In genomic region chr1:6126028-6126427, GRCh38 we compare ENCODE assay signal across 1 cellular context.
TF ChIP-seq lines count a peak whose summit lies in the region.

No MANE protein-coding gene starts in this region.

TF ChIP-seq in K562, 482 proteins besides CTCF, POLR2A, EP300 and RAD21:
- no peak for TF ChIP-seq MLLT1 (IDR thresholded peaks at IDR 0.05)
- TF ChIP-seq LCOR (CRISPR knock-in tag; IDR thresholded peaks at IDR 0.05): no peak
- TF ChIP-seq ZNF274 (IDR thresholded peaks at IDR 0.05; ENCODE audit: borderline replicate concordance, low read depth, low read length): no peak
- TF ChIP-seq SMARCA4 (IDR thresholded peaks at IDR 0.05): no peak
- TF ChIP-seq LARP7 (IDR thresholded peaks at IDR 0.05): no peak
